Comparison of ENCODE assay signal across 25 cellular contexts in genomic region chr5:83157120-83157519, GRCh38.
"Had no signal": no experiment of that assay in that cellular context is flagged by ENCODE, and none has a peak within 500 bp of the region (broad histone marks: within the 10 kb centered on the region; RNA-seq: fewer than 3 reads in every experiment).

No MANE protein-coding gene starts in this region.

- H3K27me3 ChIP-seq: ascending aorta, esophagus muscularis mucosa, neutrophil, pancreas, spleen, upper lobe of right lung had no signal

- H3K27ac ChIP-seq: ascending aorta, esophagus muscularis mucosa, neutrophil, pancreas, spleen, upper lobe of right lung, VCaP had no signal

- H3K4me1 Mint-ChIP-seq: mesothelial cell of epicardium; stimulated activated naive B cell treated with anti-CD40 and anti-IgM and Interleukin-4, amounts not matched to agents 10 μg/mL and 1 μg/mL and 100 μg/mL, for 72 hours had no signal

- ATAC-seq: activated T-cell treated with anti-CD3 and anti-CD28 coated beads, Interleukin-2, amount 50 U/mL, for 72 hours; natural killer cell treated with Interleukin-12 subunit alpha and Interleukin-12 subunit beta and Interleukin-15 and Interleukin-18, amount 100 ng/mL, for 72 hours; stimulated activated naive B cell treated with anti-CD40 and anti-IgM and Interleukin-4, amounts not matched to agents 10 μg/mL and 1 μg/mL and 100 μg/mL, for 72 hours; upper lobe of right lung had no signal

- H3K27ac Mint-ChIP-seq: activated T-cell treated with anti-CD3 and anti-CD28 coated beads, Interleukin-2, amount 50 U/mL, for 72 hours; mesothelial cell of epicardium; natural killer cell treated with Interleukin-12 subunit alpha and Interleukin-12 subunit beta and Interleukin-15 and Interleukin-18, amount 100 ng/mL, for 72 hours; stimulated activated naive B cell treated with anti-CD40 and anti-IgM and Interleukin-4, amounts not matched to agents 10 μg/mL and 1 μg/mL and 100 μg/mL, for 72 hours had no signal

- H3K4me1 ChIP-seq: ascending aorta, esophagus muscularis mucosa, spleen, upper lobe of right lung had no signal

- H3K4me3 Mint-ChIP-seq: activated T-cell treated with anti-CD3 and anti-CD28 coated beads, Interleukin-2, amount 50 U/mL, for 72 hours; mesothelial cell of epicardium; natural killer cell treated with Interleukin-12 subunit alpha and Interleukin-12 subunit beta and Interleukin-15 and Interleukin-18, amount 100 ng/mL, for 72 hours; stimulated activated naive B cell treated with anti-CD40 and anti-IgM and Interleukin-4, amounts not matched to agents 10 μg/mL and 1 μg/mL and 100 μg/mL, for 72 hours had no signal

- H3K9me3 Mint-ChIP-seq: activated T-cell treated with anti-CD3 and anti-CD28 coated beads, Interleukin-2, amount 50 U/mL, for 72 hours; mesothelial cell of epicardium; natural killer cell treated with Interleukin-12 subunit alpha and Interleukin-12 subunit beta and Interleukin-15 and Interleukin-18, amount 100 ng/mL, for 72 hours; stimulated activated naive B cell treated with anti-CD40 and anti-IgM and Interleukin-4, amounts not matched to agents 10 μg/mL and 1 μg/mL and 100 μg/mL, for 72 hours had no signal

- DNase-seq: activated CD4-positive, alpha-beta T cell treated with anti-CD3 and anti-CD28 coated beads, Interleukin-2, amount 50 U/mL, for 1 hour; activated CD4-positive, CD25-positive, alpha-beta regulatory T cell treated with anti-CD3 and anti-CD28 coated beads, Interleukin-2, amount 50 U/mL, for 72 hours; activated CD8-positive, alpha-beta memory T cell treated with anti-CD3 and anti-CD28 coated beads for 24 hours; activated CD8-positive, alpha-beta memory T cell treated with anti-CD3 and anti-CD28 coated beads, Interleukin-2, amount 50 U/mL, for 48 hours; activated effector memory CD4-positive, alpha-beta T cell treated with anti-CD3 and anti-CD28 coated beads, Interleukin-2, amount 50 U/mL, for 16 hours; activated naive CD4-positive, alpha-beta T cell treated with anti-CD3 and anti-CD28 coated beads, Interleukin-2, amount 50 U/mL, for 16 hours; activated T-cell treated with anti-CD3 and anti-CD28 coated beads, Interleukin-2, amount 50 U/mL, for 72 hours; cerebellar nuclear complex; cortex of kidney; effector CD4-positive, alpha-beta T cell; hippocampal formation; left cardiac atrium; pancreas; spleen; stimulated activated naive B cell treated with anti-CD40 and anti-IgM and Interleukin-4, amounts not matched to agents 10 μg/mL and 1 μg/mL and 100 μg/mL, for 72 hours; T-helper 1 cell; T1000; upper lobe of right lung had no signal

- H3K9me3 ChIP-seq: ascending aorta, esophagus muscularis mucosa, neutrophil, pancreas, spleen, upper lobe of right lung had no signal

- H3K4me3 ChIP-seq: ascending aorta, esophagus muscularis mucosa, lung, pancreas, spleen, upper lobe of right lung had no signal

- H3K36me3 Mint-ChIP-seq: mesothelial cell of epicardium; natural killer cell treated with Interleukin-12 subunit alpha and Interleukin-12 subunit beta and Interleukin-15 and Interleukin-18, amount 100 ng/mL, for 72 hours; stimulated activated naive B cell treated with anti-CD40 and anti-IgM and Interleukin-4, amounts not matched to agents 10 μg/mL and 1 μg/mL and 100 μg/mL, for 72 hours had no signal

- H3K27me3 Mint-ChIP-seq: natural killer cell treated with Interleukin-12 subunit alpha and Interleukin-12 subunit beta and Interleukin-15 and Interleukin-18, amount 100 ng/mL, for 72 hours; stimulated activated naive B cell treated with anti-CD40 and anti-IgM and Interleukin-4, amounts not matched to agents 10 μg/mL and 1 μg/mL and 100 μg/mL, for 72 hours had no signal
